20 cellular contexts compared by ENCODE assay signal in genomic region chr11:64056213-64056785, GRCh38. TPM values are rescaled to one million over a fixed set of nuclear protein-coding genes. Genes with fewer than 3 reads are reported as not detected.
A peak's percentile ranks its signal among the peaks of the same experiment; 100 is the strongest.
DNase-seq lines count a peak whose midpoint lies in the region; TF ChIP-seq lines count a peak whose summit lies in the region.
"Had no signal": no experiment of that assay in that cellular context is flagged by ENCODE, and none has a peak within 500 bp of the region (broad histone marks: within the 10 kb centered on the region; RNA-seq: fewer than 3 reads in every experiment).

No MANE protein-coding gene starts in this region.

- peaks cover 3% of the 10 kb centered on the region for H3K27me3 Mint-ChIP-seq in glutamatergic neuron (ENCODE audit: unreplicated experiment)

- H3K4me1 ChIP-seq in rectal smooth muscle tissue (ENCODE audit: control insufficient read depth, insufficient read depth, low read length) (peaks cover 22% of the 10 kb centered on the region), ascending aorta (peaks cover 0 to 3% of the 10 kb centered on the region in 2 donors)

- no peaks in the 10 kb centered on the region for H3K9me3 ChIP-seq in ascending aorta
- H3K9me3 ChIP-seq: mucosa of descending colon, thoracic aorta had no signal

- H3K27me3 ChIP-seq in rectal smooth muscle tissue (ENCODE audit: control insufficient read depth, insufficient read depth, low read length) = peaks cover 3% of the 10 kb centered on the region
- H3K27me3 ChIP-seq in ascending aorta = no peaks in the 10 kb centered on the region

- intact Hi-C loops in ascending aorta (cut with DNase I) = no loop called here

- H3K27ac ChIP-seq in rectal smooth muscle tissue (ENCODE audit: low read depth, low read length) = peak overlapping the region; percentile 42
- H3K27ac ChIP-seq in ascending aorta = no peak overlapping the region
- H3K27ac ChIP-seq: 22Rv1, hepatocyte, skin epidermis, thoracic aorta had no signal

- peaks cover 33% of the 10 kb centered on the region for H3K4me1 Mint-ChIP-seq in glutamatergic neuron (ENCODE audit: low read depth, unreplicated experiment)

- peak overlapping the region; percentile 84 for H3K27ac Mint-ChIP-seq in glutamatergic neuron (ENCODE audit: unreplicated experiment)
- H3K27ac Mint-ChIP-seq: activated naive CD8-positive, alpha-beta T cell; T-helper 17 cell; WTC11 had no signal

- H3K4me3 ChIP-seq in rectal smooth muscle tissue (ENCODE audit: low read length) (no peak overlapping the region), ascending aorta (no peak overlapping the region)
- H3K4me3 ChIP-seq: hepatocyte, mucosa of descending colon, skin epidermis, thoracic aorta had no signal

- H3K4me3 Mint-ChIP-seq in glutamatergic neuron (ENCODE audit: unreplicated experiment) = no peak overlapping the region
- H3K4me3 Mint-ChIP-seq: activated naive CD8-positive, alpha-beta T cell; T-helper 17 cell; WTC11 had no signal

- peaks cover 7% of the 10 kb centered on the region for H3K9me3 Mint-ChIP-seq in glutamatergic neuron (ENCODE audit: unreplicated experiment)
- H3K9me3 Mint-ChIP-seq: WTC11 had no signal

- H3K9ac ChIP-seq in rectal smooth muscle tissue (ENCODE audit: low read length) = no peak overlapping the region

- H3K36me3 ChIP-seq in rectal smooth muscle tissue (ENCODE audit: control insufficient read depth, insufficient read depth, low read length) (no peaks in the 10 kb centered on the region), ascending aorta (no peaks in the 10 kb centered on the region)
- H3K36me3 ChIP-seq: thoracic aorta had no signal

- no peak for TF ChIP-seq CTCF in glutamatergic neuron (IDR thresholded peaks at IDR 0.05; ENCODE audit: partially characterized antibody, unreplicated experiment)
- TF ChIP-seq CTCF in ascending aorta (IDR thresholded peaks at IDR 0.05) = no peak

- H3K36me3 Mint-ChIP-seq in glutamatergic neuron (ENCODE audit: unreplicated experiment) = no peaks in the 10 kb centered on the region
- H3K36me3 Mint-ChIP-seq: activated naive CD8-positive, alpha-beta T cell; WTC11 had no signal

- DNase-seq in NCI-H1092 treated with DMSO at 0.1 percent for 48 hours (lab: John Stamatoyannopoulos, UW) (peak; percentile 39), NCI-H1092 (lab: John Stamatoyannopoulos, UW) (no peak), NCI-H2171 treated with DMSO at 0.1 percent for 48 hours (lab: John Stamatoyannopoulos, UW) (peak; percentile 88), glutamatergic neuron (peak; percentile 64), ascending aorta (ENCODE audit: low spot score in 2 of 2) (no peak), cortex of kidney (lab: John Stamatoyannopoulos, UW) (no peak)
- no peak for DNase-seq in activated CD4-positive, alpha-beta T cell treated with anti-CD3 and anti-CD28 coated beads for 48 hours
- DNase-seq: effector CD4-positive, alpha-beta T cell; GOT3; left cardiac atrium; mucosa of descending colon; stimulated activated CD4-positive, alpha-beta T cell treated with anti-CD3 and anti-CD28 coated beads, Interleukin-4, amount 100 ng/mL, for 24 hours; T-helper 17 cell had no signal

RNA-seq across cellular contexts. Expression of gene FLRT1, which starts 20.6 kb away (rescaled TPM):
- 3.7 TPM for total RNA-seq in glutamatergic neuron (ENCODE audit: unreplicated experiment)
- 10.3 TPM for total RNA-seq in ascending aorta
- total RNA-seq: T-helper 17 cell had no signal

Comparison
In these comparisons a context has a peak if more than half of its experiments do, and no peak if none do; other contexts are left out.
1. DNase-seq: peak in NCI-H1092 treated with DMSO at 0.1 percent for 48 hours (single experiment), NCI-H2171 treated with DMSO at 0.1 percent for 48 hours (single experiment) and glutamatergic neuron (single experiment); none in NCI-H1092 (single experiment), activated CD4-positive, alpha-beta T cell treated with anti-CD3 and anti-CD28 coated beads for 48 hours (single experiment), ascending aorta (0 of 2) and cortex of kidney (single experiment).